ENCODE assay signal across 22 cellular contexts in genomic region chr12:133234971-133235370, GRCh38. TPM values are rescaled to one million over a fixed set of nuclear protein-coding genes. Genes with fewer than 3 reads are reported as not detected.
DNase-seq lines count a peak whose midpoint lies in the region; ATAC-seq and TF ChIP-seq lines count a peak whose summit lies in the region.
"Had no signal": no experiment of that assay in that cellular context is flagged by ENCODE, and none has a peak within 500 bp of the region (broad histone marks: within the 10 kb centered on the region; RNA-seq: fewer than 3 reads in every experiment).

No MANE protein-coding gene starts in this region.

- CTCF ChIA-PET in RWPE1 (lab: Yijun Ruan, JAX) = no interaction called here

- H2AFZ ChIP-seq in hepatocyte (no peak overlapping the region), osteoblast (ENCODE audit: low read length) (no peak overlapping the region)
- H2AFZ ChIP-seq: GM23248 had no signal

- H3K9me3 ChIP-seq in hepatocyte (ENCODE audit: low read depth) (no peaks in the 10 kb centered on the region), osteoblast (ENCODE audit: low read depth, low read length) (peaks cover 3% of the 10 kb centered on the region), gastroesophageal sphincter (peaks cover 0 to 35% (median 0%) of the 10 kb centered on the region in 3 donors)
- H3K9me3 ChIP-seq: HAP-1 had no signal

- H3K4me2 ChIP-seq in hepatocyte (no peak overlapping the region), osteoblast (ENCODE audit: insufficient read depth, low read length) (no peak overlapping the region)

- WGBS in hepatocyte (ENCODE audit: low lambda C conversion rate, missing lambda C conversion rate) = 95% methylated on average over 16 of the region's 20 CpGs
- no CpG with 5 or more reads among the region's 20 CpGs for WGBS in gastroesophageal sphincter (ENCODE audit: low coverage in 1 of 2), 2 donors

- H3K79me2 ChIP-seq in hepatocyte = no peaks in the 10 kb centered on the region
- no peaks in the 10 kb centered on the region for H3K79me2 ChIP-seq in osteoblast (ENCODE audit: insufficient read depth, low read length)

- DNase-seq in D341Med (ENCODE audit: low spot score) (peak; percentile 26), H7 (peak; percentile 31), hepatocyte (ENCODE audit: low spot score) (peak; percentile 2), osteoblast (ENCODE audit: insufficient read length, low spot score, missing footprints) (peak; percentile 50), RWPE1 (ENCODE audit: low spot score) (no peak), GM10266 (ENCODE audit: extremely low spot score) (no peak)
- DNase-seq in stimulated activated CD4-positive, alpha-beta T cell treated with anti-CD3 and anti-CD28 coated beads, Interleukin-4, amount 100 ng/mL, for 4 hours = no peak
- DNase-seq: C1 segment of cervical spinal cord, Calu3, COR-L47, DMS79, EL, GF-D8, GM23248, HFFc6 had no signal

- no peaks in the 10 kb centered on the region for H3K4me1 ChIP-seq in hepatocyte (ENCODE audit: insufficient read depth)
- no peaks in the 10 kb centered on the region for H3K4me1 ChIP-seq in osteoblast (ENCODE audit: insufficient read depth, low read length)
- no peaks in the 10 kb centered on the region for H3K4me1 ChIP-seq in gastroesophageal sphincter
- H3K4me1 ChIP-seq: HAP-1 had no signal

- no peaks in the 10 kb centered on the region for H3K9me2 ChIP-seq in hepatocyte (replicated peaks; ENCODE audit: insufficient read depth)

- TF ChIP-seq CTCF in hepatocyte (IDR thresholded peaks at IDR 0.05; ENCODE audit: poor library complexity) (no peak), osteoblast (IDR thresholded peaks at IDR 0.05; ENCODE audit: extremely low read depth, low read depth, low read length) (no peak), gastroesophageal sphincter (IDR thresholded peaks at IDR 0.05) (no peak), RWPE1 (conservative IDR thresholded peaks at IDR 0.05; ENCODE audit: low read depth) (no peak), GM10266 (IDR thresholded peaks at IDR 0.05; ENCODE audit: control insufficient read depth, insufficient read depth, low read depth, missing control alignments) (no peak)

- H4K20me1 ChIP-seq in hepatocyte (ENCODE audit: insufficient read depth, poor library complexity, severe bottlenecking) (no peaks in the 10 kb centered on the region), osteoblast (ENCODE audit: insufficient read depth, low read length) (no peaks in the 10 kb centered on the region)

- H3K4me3 ChIP-seq in H7 (ENCODE audit: insufficient read depth, low read depth, low read length) (no peak overlapping the region), hepatocyte (no peak overlapping the region), osteoblast (ENCODE audit: insufficient read depth, low read length) (no peak overlapping the region), gastroesophageal sphincter (no peak overlapping the region)
- H3K4me3 ChIP-seq: GM23248, HAP-1 had no signal

- H3K27me3 ChIP-seq in H7 (ENCODE audit: control insufficient read depth, insufficient read depth, low read length) (no peaks in the 10 kb centered on the region), hepatocyte (no peaks in the 10 kb centered on the region), osteoblast (ENCODE audit: insufficient read depth, low read length) (no peaks in the 10 kb centered on the region), gastroesophageal sphincter (peaks cover 38% of the 10 kb centered on the region)

- TF ChIP-seq POLR2A in gastroesophageal sphincter (IDR thresholded peaks at IDR 0.05) = no peak

- H3K27ac ChIP-seq in hepatocyte (no peak overlapping the region), osteoblast (ENCODE audit: low read depth, low read length) (no peak overlapping the region), gastroesophageal sphincter (no peak overlapping the region), RWPE1 (no peak overlapping the region)
- H3K27ac ChIP-seq: GM23248 had no signal

- no peaks in the 10 kb centered on the region for H3K36me3 ChIP-seq in H7 (replicated peaks; ENCODE audit: control insufficient read depth, insufficient read depth, low read length)
- H3K36me3 ChIP-seq in hepatocyte (replicated peaks; ENCODE audit: insufficient read depth, low read depth) = no peaks in the 10 kb centered on the region
- H3K36me3 ChIP-seq in osteoblast (ENCODE audit: insufficient read depth, low read length) = no peaks in the 10 kb centered on the region
- no peaks in the 10 kb centered on the region for H3K36me3 ChIP-seq in gastroesophageal sphincter
- H3K36me3 ChIP-seq: HAP-1 had no signal

- POLR2A ChIA-PET in RWPE1 (lab: Yijun Ruan, JAX; ENCODE audit: low non-redundant PET) = no interaction called here

- no peak for ATAC-seq in gastroesophageal sphincter

- TF ChIP-seq EP300 in gastroesophageal sphincter (IDR thresholded peaks at IDR 0.05) = no peak

RNA-seq across cellular contexts. Expression of gene ANHX, which starts 0.7 kb away (rescaled TPM):
- total RNA-seq in H7 (2014; rRNA removed; shearing (Covaris generic)) = not detected in 2 replicates
- total RNA-seq in hepatocyte (not detected in 2 replicates), osteoblast (not detected in 2 replicates), gastroesophageal sphincter (not detected)
- not detected in 2 replicates for polyA plus RNA-seq in hepatocyte
- total RNA-seq: A172; A673; Calu3; CD4-positive, alpha-beta memory T cell; GM23248; H1; HFFc6 had no signal
- polyA plus RNA-seq: BJ; CD4-positive, alpha-beta memory T cell; GM23248; H1 had no signal

RNA-seq across cellular contexts. Expression of gene ZNF268, which starts 53.7 kb away (rescaled TPM):
- 16.4 and 21.7 TPM in 2 replicates for total RNA-seq in H7 (2014; rRNA removed; shearing (Covaris generic))
- total RNA-seq in hepatocyte = 23.1 and 34.6 TPM in 2 replicates
- polyA plus RNA-seq in hepatocyte = 10.9 and 12.9 TPM in 2 replicates
- total RNA-seq in osteoblast = 18.9 and 20.3 TPM in 2 replicates
- total RNA-seq in gastroesophageal sphincter = 10 to 100 TPM; 15.5 to 36.9 (median 19.0) TPM

Comparison
In these comparisons a context has a peak if more than half of its experiments do, and no peak if none do; other contexts are left out.
1. DNase-seq: peak in D341Med (single experiment), H7 (single experiment), hepatocyte (single experiment) and osteoblast (single experiment); none in RWPE1 (single experiment), GM10266 (single experiment) and stimulated activated CD4-positive, alpha-beta T cell treated with anti-CD3 and anti-CD28 coated beads, Interleukin-4, amount 100 ng/mL, for 4 hours (0 of 2).